In genomic region chr3:39178553-39178952, GRCh38 we compare ENCODE assay signal across 7 cellular contexts. TPM values are rescaled to one million over a fixed set of nuclear protein-coding genes. Genes with fewer than 3 reads are reported as not detected.
A peak's percentile ranks its signal among the peaks of the same experiment; 100 is the strongest.
DNase-seq lines count a peak whose midpoint lies in the region; ATAC-seq lines count a peak whose summit lies in the region.

No MANE protein-coding gene starts in this region.

- peaks cover 3% of the 10 kb centered on the region for H3K9me3 Mint-ChIP-seq in activated CD4-positive, alpha-beta memory T cell treated with anti-CD3 and anti-CD28 coated beads for 36 hours
- no peaks in the 10 kb centered on the region for H3K9me3 Mint-ChIP-seq in stimulated activated effector memory CD8-positive, alpha-beta T cell treated with anti-CD3 and anti-CD28 coated beads, Interleukin-12 subunit alpha, Interleukin-12 subunit beta, amount 100 ng/mL, for 72 hours

- DNase-seq in HAP-1 (ENCODE audit: low spot score in 2 of 2) (no peak), NCI-H526 treated with DMSO at 0.1 percent for 48 hours (lab: John Stamatoyannopoulos, UW) (no peak), COR-L47 (lab: John Stamatoyannopoulos, UW) (no peak)
- peak; percentile 53 for DNase-seq in activated CD4-positive, alpha-beta memory T cell treated with anti-CD3 and anti-CD28 coated beads for 36 hours
- DNase-seq in stimulated activated effector memory CD8-positive, alpha-beta T cell treated with anti-CD3 and anti-CD28 coated beads, Interleukin-12 subunit alpha, Interleukin-12 subunit beta, amount 100 ng/mL, for 72 hours (ENCODE audit: low spot score in 2 of 2), result no peak

- H3K9me3 ChIP-seq in HAP-1, result peaks cover 5% of the 10 kb centered on the region; the same call in 1 of the 2 replicates
- no peaks in the 10 kb centered on the region for H3K9me3 ChIP-seq in iPS-18a (ENCODE audit: control insufficient read depth, low read depth, low read length)

- peak overlapping the region; percentile 88 for H3K27ac Mint-ChIP-seq in activated CD4-positive, alpha-beta memory T cell treated with anti-CD3 and anti-CD28 coated beads for 36 hours
- peak overlapping the region; percentile 85 for H3K27ac Mint-ChIP-seq in stimulated activated effector memory CD8-positive, alpha-beta T cell treated with anti-CD3 and anti-CD28 coated beads, Interleukin-12 subunit alpha, Interleukin-12 subunit beta, amount 100 ng/mL, for 72 hours

- ATAC-seq in stimulated activated effector memory CD8-positive, alpha-beta T cell treated with anti-CD3 and anti-CD28 coated beads, Interleukin-12 subunit alpha, Interleukin-12 subunit beta, amount 100 ng/mL, for 72 hours, result no peak
- no peak for ATAC-seq in HG03460 (IDR thresholded peaks at IDR 0.05; ENCODE audit: unreplicated experiment)

- H3K4me1 Mint-ChIP-seq in activated CD4-positive, alpha-beta memory T cell treated with anti-CD3 and anti-CD28 coated beads for 36 hours (ENCODE audit: low read depth), result peaks cover 51% of the 10 kb centered on the region
- H3K4me1 Mint-ChIP-seq in stimulated activated effector memory CD8-positive, alpha-beta T cell treated with anti-CD3 and anti-CD28 coated beads, Interleukin-12 subunit alpha, Interleukin-12 subunit beta, amount 100 ng/mL, for 72 hours, result peaks cover 62% of the 10 kb centered on the region

- no peak overlapping the region for H3K27ac ChIP-seq in iPS-18a (ENCODE audit: low read length)

- in situ Hi-C loops in HAP-1 (cut with MboI; ENCODE audit: low sequenced_read_pairs), result no loop called here

- H3K36me3 Mint-ChIP-seq in activated CD4-positive, alpha-beta memory T cell treated with anti-CD3 and anti-CD28 coated beads for 36 hours, result no peaks in the 10 kb centered on the region
- peaks cover 20% of the 10 kb centered on the region for H3K36me3 Mint-ChIP-seq in stimulated activated effector memory CD8-positive, alpha-beta T cell treated with anti-CD3 and anti-CD28 coated beads, Interleukin-12 subunit alpha, Interleukin-12 subunit beta, amount 100 ng/mL, for 72 hours

- H3K4me3 ChIP-seq in HAP-1 (peak overlapping the region; percentile 35; the same call in 1 of the 2 replicates), iPS-18a (ENCODE audit: low read length) (peak overlapping the region; percentile 64)

- peaks cover 15% of the 10 kb centered on the region for H3K4me1 ChIP-seq in HAP-1
- H3K4me1 ChIP-seq in iPS-18a (ENCODE audit: control insufficient read depth, low read depth, low read length), result peaks cover 15% of the 10 kb centered on the region

- POLR2A ChIA-PET in activated CD4-positive, alpha-beta memory T cell treated with anti-CD3 and anti-CD28 coated beads for 36 hours (lab: Charles Lee), result interaction anchor here (0.8 to 1.6 kb wide), 3 partner anchors 12 to 228 kb away, joined by 3 to 9 read pairs (median 4); partner anchors contain the start of gene RPSA

- H3K4me3 Mint-ChIP-seq in activated CD4-positive, alpha-beta memory T cell treated with anti-CD3 and anti-CD28 coated beads for 36 hours, result peak overlapping the region; percentile 44
- peak overlapping the region; percentile 78 for H3K4me3 Mint-ChIP-seq in stimulated activated effector memory CD8-positive, alpha-beta T cell treated with anti-CD3 and anti-CD28 coated beads, Interleukin-12 subunit alpha, Interleukin-12 subunit beta, amount 100 ng/mL, for 72 hours

- no peaks in the 10 kb centered on the region for H3K27me3 ChIP-seq in HAP-1 (ENCODE audit: low read depth)
- H3K27me3 ChIP-seq in iPS-18a (ENCODE audit: control insufficient read depth, insufficient read depth, low read length), result peaks cover 17% of the 10 kb centered on the region

- CTCF ChIA-PET in activated CD4-positive, alpha-beta memory T cell treated with anti-CD3 and anti-CD28 coated beads for 36 hours (lab: Charles Lee), result interaction anchor here (1.4 to 4.5 kb wide), 5 partner anchors 11 to 200 kb away, joined by 4 to 28 read pairs (median 14); no protein-coding TSS in a partner anchor

- intact Hi-C loops in activated CD4-positive, alpha-beta memory T cell treated with anti-CD3 and anti-CD28 coated beads for 36 hours (cut with micrococcal nuclease), result loop anchor here (1.0 kb wide), 1 partner anchor 228 kb away; the partner anchor contains the start of gene RPSA

- H3K27me3 Mint-ChIP-seq in activated CD4-positive, alpha-beta memory T cell treated with anti-CD3 and anti-CD28 coated beads for 36 hours, result no peaks in the 10 kb centered on the region

- H3K9ac ChIP-seq in iPS-18a (ENCODE audit: low read length), result no peak overlapping the region

- H3K36me3 ChIP-seq in HAP-1 (replicated peaks) (no peaks in the 10 kb centered on the region), iPS-18a (ENCODE audit: control insufficient read depth, low read depth, low read length) (no peaks in the 10 kb centered on the region)

RNA-seq across cellular contexts. Expression of gene XIRP1, which starts 13.8 kb away (rescaled TPM):
- total RNA-seq in activated CD4-positive, alpha-beta memory T cell treated with anti-CD3 and anti-CD28 coated beads for 36 hours, result 1 to 10 TPM; 1.3 to 1.6 TPM

RNA-seq across cellular contexts. Expression of gene CSRNP1, which starts 25.2 kb away (rescaled TPM):
- total RNA-seq in activated CD4-positive, alpha-beta memory T cell treated with anti-CD3 and anti-CD28 coated beads for 36 hours, result 10 to 100 TPM; 63.0 to 66.2 TPM
